ENCODE assay signal across 12 cellular contexts in genomic region chr11:45879803-45880685, GRCh38. TPM values are rescaled to one million over a fixed set of nuclear protein-coding genes. Genes with fewer than 3 reads are reported as not detected.
DNase-seq lines count a peak whose midpoint lies in the region; ATAC-seq and TF ChIP-seq lines count a peak whose summit lies in the region.
"Had no signal": no experiment of that assay in that cellular context is flagged by ENCODE, and none has a peak within 500 bp of the region (broad histone marks: within the 10 kb centered on the region; RNA-seq: fewer than 3 reads in every experiment).

No MANE protein-coding gene starts in this region.

- POLR2A ChIA-PET in MCF 10A (lab: Yijun Ruan, JAX), result interaction anchor here (0.7 to 1.8 kb wide), 3 partner anchors 11 to 38 kb away, joined by 3 to 6 read pairs (median 3); partner anchors contain the start of gene PEX16

- H3K27ac Mint-ChIP-seq in MCF 10A (ENCODE audit: low read depth, unreplicated experiment), result no peak overlapping the region
- H3K27ac Mint-ChIP-seq: T-helper 1 cell treated with Interleukin-12 subunit alpha and Interleukin-12 subunit beta and Interleukin-4 antibody, amounts not matched to agents 30 μg/mL and 1 μg/mL, for 36 hours had no signal

- no peaks in the 10 kb centered on the region for H3K9me3 ChIP-seq in breast epithelium
- no peaks in the 10 kb centered on the region for H3K9me3 ChIP-seq in RWPE2 (ENCODE audit: severe bottlenecking)
- H3K9me3 ChIP-seq: ascending aorta had no signal

- H3K27ac ChIP-seq in breast epithelium (no peak overlapping the region), RWPE2 (ENCODE audit: poor library complexity, severe bottlenecking) (peak overlapping the region; percentile 58)
- H3K27ac ChIP-seq: ascending aorta had no signal

- H3K4me1 Mint-ChIP-seq in MCF 10A (ENCODE audit: insufficient read depth, unreplicated experiment), result peaks cover 12% of the 10 kb centered on the region

- H3K36me3 Mint-ChIP-seq in MCF 10A (ENCODE audit: insufficient read depth, unreplicated experiment), result no peaks in the 10 kb centered on the region

- H3K27me3 Mint-ChIP-seq in MCF 10A (ENCODE audit: insufficient read depth, unreplicated experiment), result no peaks in the 10 kb centered on the region

- TF ChIP-seq CTCF in MCF 10A (IDR thresholded peaks at IDR 0.05; ENCODE audit: unreplicated experiment), result no peak
- TF ChIP-seq CTCF in breast epithelium (IDR thresholded peaks at IDR 0.05), result no peak
- no peak for TF ChIP-seq CTCF in RWPE2 (IDR thresholded peaks at IDR 0.05; ENCODE audit: poor library complexity, severe bottlenecking)

- H3K9me3 Mint-ChIP-seq in MCF 10A (ENCODE audit: unreplicated experiment), result no peaks in the 10 kb centered on the region
- H3K9me3 Mint-ChIP-seq: T-helper 1 cell treated with Interleukin-12 subunit alpha and Interleukin-12 subunit beta and Interleukin-4 antibody, amounts not matched to agents 30 μg/mL and 1 μg/mL, for 36 hours had no signal

- TF ChIP-seq POLR2A in breast epithelium (IDR thresholded peaks at IDR 0.05), result no peak

- ATAC-seq in RWPE2 (ENCODE audit: low read depth), result peak; percentile 83
- ATAC-seq in left cardiac atrium, result no peak

- intact Hi-C loops in MCF 10A (cut with micrococcal nuclease) (no loop called here), breast epithelium (cut with DNase I; ENCODE audit: low total_unique reads) (no loop called here), left cardiac atrium (cut with DNase I) (no loop called here)

- no TSS peak for BruUV-seq in MCF 10A (replicated peaks; lab: Mats Ljungman, UMichigan)

- H3K4me3 ChIP-seq in breast epithelium, result no peak overlapping the region
- no peak overlapping the region for H3K4me3 ChIP-seq in RWPE2 (ENCODE audit: severe bottlenecking)
- H3K4me3 ChIP-seq: ascending aorta had no signal

- H3K27me3 ChIP-seq in breast epithelium (no peaks in the 10 kb centered on the region), RWPE2 (ENCODE audit: insufficient read depth, poor library complexity, severe bottlenecking) (no peaks in the 10 kb centered on the region)
- H3K27me3 ChIP-seq: ascending aorta had no signal

- CTCF ChIA-PET in MCF 10A (lab: Yijun Ruan, JAX), result interaction anchor here (0.6 kb wide), 2 partner anchors 157 to 359 kb away, joined by 3 read pairs; no protein-coding TSS in a partner anchor

- H3K4me3 Mint-ChIP-seq in MCF 10A (ENCODE audit: unreplicated experiment), result no peak overlapping the region
- H3K4me3 Mint-ChIP-seq: T-helper 1 cell treated with Interleukin-12 subunit alpha and Interleukin-12 subunit beta and Interleukin-4 antibody, amounts not matched to agents 30 μg/mL and 1 μg/mL, for 36 hours had no signal

- DNase-seq in MCF 10A (ENCODE audit: unreplicated experiment) (peak; percentile 83), breast epithelium (ENCODE audit: low spot score in 2 of 2) (no peak), RWPE2 (ENCODE audit: low spot score) (no peak), glomerular visceral epithelial cell (ENCODE audit: extremely low spot score) (peak; percentile 47), left cardiac atrium (no peak)
- no peak for DNase-seq in central memory CD4-positive, alpha-beta T cell
- DNase-seq in activated CD4-positive, alpha-beta T cell treated with anti-CD3 and anti-CD28 coated beads for 1 hour, result no peak
- DNase-seq in activated effector memory CD4-positive, alpha-beta T cell treated with anti-CD3 and anti-CD28 coated beads, Interleukin-2, amount 50 U/mL, for 16 hours, result no peak
- DNase-seq: GDM1, NCI-H345 had no signal

- no peaks in the 10 kb centered on the region for H3K4me1 ChIP-seq in breast epithelium
- H3K4me1 ChIP-seq in RWPE2 (ENCODE audit: insufficient read depth, poor library complexity, severe bottlenecking), result peaks cover 9% of the 10 kb centered on the region

- no peaks in the 10 kb centered on the region for H3K36me3 ChIP-seq in breast epithelium
- H3K36me3 ChIP-seq in RWPE2 (ENCODE audit: low read depth), result peaks cover 15% of the 10 kb centered on the region

RNA-seq across cellular contexts. Expression of gene MAPK8IP1, which starts 5.4 kb away (rescaled TPM):
- 1.8 and 2.2 TPM in 2 replicates for total RNA-seq in MCF 10A (2022)
- total RNA-seq in breast epithelium, result 1 to 10 TPM; 5.4 to 7.2 (median 5.9) TPM
- total RNA-seq in left cardiac atrium, result 1 to 10 TPM; 5.0 to 6.9 TPM

RNA-seq across cellular contexts. Expression of gene FREY1, which starts 27.0 kb away (rescaled TPM):
- 1.0 and 1.3 TPM in 2 replicates for total RNA-seq in MCF 10A (2022)
- 1 to 10 TPM in 1 of 3 donors, under 1 TPM in 2; 0.48 to 3.2 (median 0.98) TPM for total RNA-seq in breast epithelium
- total RNA-seq in left cardiac atrium, result under 1 TPM; 0.47 to 0.50 TPM
- total RNA-seq: ascending aorta had no signal

RNA-seq across cellular contexts. Expression of gene CRY2, which starts 32.8 kb away (rescaled TPM):
- total RNA-seq in MCF 10A (2022) (8.1 and 8.6 TPM in 2 replicates), breast epithelium (10 to 100 TPM; 44.2 to 54.1 (median 44.3) TPM), left cardiac atrium (10 to 100 TPM; 59.2 to 62.9 TPM)

RNA-seq across cellular contexts. Expression of gene PEX16, which starts 37.6 kb away (rescaled TPM):
- 28.1 and 30.2 TPM in 2 replicates for total RNA-seq in MCF 10A (2022)
- 10 to 100 TPM; 22.1 to 32.8 (median 25.6) TPM for total RNA-seq in breast epithelium
- total RNA-seq in left cardiac atrium, result 10 to 100 TPM; 13.6 to 18.4 TPM

RNA-seq across cellular contexts. Expression of gene LARGE2, which starts 42.4 kb away (rescaled TPM):
- 0.52 and 0.91 TPM in 2 replicates for total RNA-seq in MCF 10A (2022)
- 1 to 10 TPM in 2 of 3 donors, not detected in 1; 5.9 to 6.3 TPM for total RNA-seq in breast epithelium
- under 1 TPM; 0.32 to 0.50 TPM for total RNA-seq in left cardiac atrium
- total RNA-seq: ascending aorta had no signal

Comparison
In these comparisons a context has a peak if more than half of its experiments do, and no peak if none do; other contexts are left out.
1. DNase-seq: peak in MCF 10A (single experiment) and glomerular visceral epithelial cell (single experiment); none in breast epithelium (0 of 2), RWPE2 (single experiment), central memory CD4-positive, alpha-beta T cell (single experiment), left cardiac atrium (single experiment), activated CD4-positive, alpha-beta T cell treated with anti-CD3 and anti-CD28 coated beads for 1 hour (single experiment) and activated effector memory CD4-positive, alpha-beta T cell treated with anti-CD3 and anti-CD28 coated beads, Interleukin-2, amount 50 U/mL, for 16 hours (single experiment).